35 cellular contexts compared by ENCODE assay signal in genomic region chr19:37950471-37951175, GRCh38. TPM values are rescaled to one million over a fixed set of nuclear protein-coding genes. Genes with fewer than 3 reads are reported as not detected.
A peak's percentile ranks its signal among the peaks of the same experiment; 100 is the strongest.
DNase-seq lines count a peak whose midpoint lies in the region; ATAC-seq lines count a peak whose summit lies in the region.
"Had no signal": no experiment of that assay in that cellular context is flagged by ENCODE, and none has a peak within 500 bp of the region (broad histone marks: within the 10 kb centered on the region; RNA-seq: fewer than 3 reads in every experiment).

No MANE protein-coding gene starts in this region.

- peak overlapping the region; percentile 87 for H3K27ac Mint-ChIP-seq in stimulated activated memory B cell treated with anti-CD40 and anti-IgM and Interleukin-4, amounts not matched to agents 10 μg/mL and 1 μg/mL and 100 μg/mL, for 72 hours
- H3K27ac Mint-ChIP-seq: activated CD4-positive, alpha-beta T cell treated with anti-CD3 and anti-CD28 coated beads, Interleukin-2, amount 10 ng/mL, durations not matched to agents 7 days and 5 days; natural killer cell treated with Interleukin-12 subunit alpha and Interleukin-12 subunit beta and Interleukin-15 and Interleukin-18, amount 100 ng/mL, for 72 hours; T-helper 2 cell treated with Interferon-gamma antibody and Interleukin-4, amounts not matched to agents 5 μg/mL and 100 μg/mL, for 36 hours had no signal

- no peaks in the 10 kb centered on the region for H3K27me3 ChIP-seq in GM23248 (replicated peaks; ENCODE audit: insufficient read depth)
- H3K27me3 ChIP-seq: brain microvascular endothelial cell, heart right ventricle, ovary, right atrium auricular region, spleen, suprapubic skin had no signal

- no peaks in the 10 kb centered on the region for H4K20me1 ChIP-seq in GM23248 (ENCODE audit: insufficient read depth)

- H3K36me3 Mint-ChIP-seq in stimulated activated memory B cell treated with anti-CD40 and anti-IgM and Interleukin-4, amounts not matched to agents 10 μg/mL and 1 μg/mL and 100 μg/mL, for 72 hours, result peaks cover 30% of the 10 kb centered on the region
- H3K36me3 Mint-ChIP-seq: natural killer cell treated with Interleukin-12 subunit alpha and Interleukin-12 subunit beta and Interleukin-15 and Interleukin-18, amount 100 ng/mL, for 72 hours had no signal

- in situ Hi-C loops in GM23248 (cut with MboI), result no loop called here

- H3K9me2 ChIP-seq in GM23248 (ENCODE audit: insufficient read depth), result no peaks in the 10 kb centered on the region

- H3K9me3 Mint-ChIP-seq in stimulated activated memory B cell treated with anti-CD40 and anti-IgM and Interleukin-4, amounts not matched to agents 10 μg/mL and 1 μg/mL and 100 μg/mL, for 72 hours, result no peaks in the 10 kb centered on the region
- H3K9me3 Mint-ChIP-seq: natural killer cell treated with Interleukin-12 subunit alpha and Interleukin-12 subunit beta and Interleukin-15 and Interleukin-18, amount 100 ng/mL, for 72 hours; T-helper 2 cell treated with Interferon-gamma antibody and Interleukin-4, amounts not matched to agents 5 μg/mL and 100 μg/mL, for 36 hours had no signal

- H2AFZ ChIP-seq in GM23248, result no peak overlapping the region

- peaks cover 6% of the 10 kb centered on the region; the same call in 1 of the 2 replicates for H3F3A ChIP-seq in GM23248 (ENCODE audit: insufficient read depth)

- H3K4me1 ChIP-seq in GM23248 (ENCODE audit: insufficient read depth), result peaks cover 12% of the 10 kb centered on the region
- H3K4me1 ChIP-seq: lower lobe of right lung, right atrium auricular region had no signal

- H3K4me3 Mint-ChIP-seq in stimulated activated memory B cell treated with anti-CD40 and anti-IgM and Interleukin-4, amounts not matched to agents 10 μg/mL and 1 μg/mL and 100 μg/mL, for 72 hours, result no peak overlapping the region
- H3K4me3 Mint-ChIP-seq: activated CD4-positive, alpha-beta T cell treated with anti-CD3 and anti-CD28 coated beads, Interleukin-2, amount 10 ng/mL, durations not matched to agents 7 days and 5 days; activated T-cell treated with anti-CD3 and anti-CD28 coated beads, Interleukin-2, amount 50 U/mL, for 4 hours; CD4-positive, CD25-positive, alpha-beta regulatory T cell; natural killer cell treated with Interleukin-12 subunit alpha and Interleukin-12 subunit beta and Interleukin-15 and Interleukin-18, amount 100 ng/mL, for 72 hours; T-helper 2 cell treated with Interferon-gamma antibody and Interleukin-4, amounts not matched to agents 5 μg/mL and 100 μg/mL, for 36 hours had no signal

- no peaks in the 10 kb centered on the region for H3K9me3 ChIP-seq in GM23248 (ENCODE audit: low read depth)
- H3K9me3 ChIP-seq: heart right ventricle, lower lobe of right lung, ovary, right atrium auricular region, spleen, suprapubic skin had no signal

- H3K27me3 Mint-ChIP-seq in stimulated activated memory B cell treated with anti-CD40 and anti-IgM and Interleukin-4, amounts not matched to agents 10 μg/mL and 1 μg/mL and 100 μg/mL, for 72 hours, result no peaks in the 10 kb centered on the region
- H3K27me3 Mint-ChIP-seq: activated CD4-positive, alpha-beta T cell treated with anti-CD3 and anti-CD28 coated beads, Interleukin-2, amount 10 ng/mL, durations not matched to agents 7 days and 5 days; natural killer cell treated with Interleukin-12 subunit alpha and Interleukin-12 subunit beta and Interleukin-15 and Interleukin-18, amount 100 ng/mL, for 72 hours had no signal

- no peak overlapping the region for H3K27ac ChIP-seq in GM23248
- H3K27ac ChIP-seq: 22Rv1, brain microvascular endothelial cell, lower lobe of right lung, ovary, right atrium auricular region, suprapubic skin had no signal

- 93 to 96% methylated on average over 24 to 25 of the region's 25 CpGs for WGBS in GM23248 (ENCODE audit: low coverage in 1 of 2, low lambda C conversion rate in 2 of 2, missing lambda C conversion rate in 2 of 2), 2 experiments

- DNase-seq in NCI-H748 (lab: John Stamatoyannopoulos, UW; ENCODE audit: unreplicated experiment), result peak; percentile 25
- no peak for DNase-seq in NCI-H748 treated with DMSO at 0.1 percent for 48 hours (lab: John Stamatoyannopoulos, UW)
- peak; percentile 93 for DNase-seq in NCI-H2171 treated with DMSO at 0.1 percent for 48 hours (lab: John Stamatoyannopoulos, UW)
- peak; percentile 66 for DNase-seq in cerebellum (ENCODE audit: low spot score)
- no peak for DNase-seq in NCI-H524 treated with DMSO at 0.1 percent for 48 hours (lab: John Stamatoyannopoulos, UW)
- DNase-seq in GM23248, result no peak
- DNase-seq in SK-N-DZ (ENCODE audit: low spot score), result no peak
- DNase-seq: activated CD4-positive, alpha-beta T cell treated with anti-CD3 and anti-CD28 coated beads, Interleukin-2, amount 10 ng/mL, durations not matched to agents 7 days and 5 days; activated naive CD4-positive, alpha-beta T cell treated with Interleukin-2 at 50 U/mL for 16 hours; activated T-cell treated with anti-CD3 and anti-CD28 coated beads, Interleukin-2, amount 50 U/mL, for 4 hours; amniotic stem cell; brain microvascular endothelial cell; CD4-positive, CD25-positive, alpha-beta regulatory T cell; effector CD8-positive, alpha-beta T cell; EL; heart right ventricle; IMR-90; kidney glomerular epithelial cell; lower lobe of right lung; NCI-H1105; NCI-H1930; NCI-H226; NCI-H774; OCI-M1; ovary; spleen had no signal

- peaks cover 66% of the 10 kb centered on the region for H3K4me1 Mint-ChIP-seq in stimulated activated memory B cell treated with anti-CD40 and anti-IgM and Interleukin-4, amounts not matched to agents 10 μg/mL and 1 μg/mL and 100 μg/mL, for 72 hours
- H3K4me1 Mint-ChIP-seq: activated CD4-positive, alpha-beta T cell treated with anti-CD3 and anti-CD28 coated beads, Interleukin-2, amount 10 ng/mL, durations not matched to agents 7 days and 5 days had no signal

- H3K36me3 ChIP-seq in GM23248 (ENCODE audit: low read depth), result no peaks in the 10 kb centered on the region
- H3K36me3 ChIP-seq: brain microvascular endothelial cell, heart right ventricle, lower lobe of right lung, ovary, right atrium auricular region, spleen, suprapubic skin had no signal

- ATAC-seq in stimulated activated memory B cell treated with anti-CD40 and anti-IgM and Interleukin-4, amounts not matched to agents 10 μg/mL and 1 μg/mL and 100 μg/mL, for 72 hours, result no peak
- ATAC-seq: activated T-cell treated with anti-CD3 and anti-CD28 coated beads, Interleukin-2, amount 50 U/mL, for 4 hours; heart right ventricle; lower lobe of right lung; natural killer cell treated with Interleukin-12 subunit alpha and Interleukin-12 subunit beta and Interleukin-15 and Interleukin-18, amount 100 ng/mL, for 72 hours; SK-N-SH treated with all-trans-retinoic acid at 6 μM for 48 hours had no signal

- no peak overlapping the region for H3K4me3 ChIP-seq in GM23248
- H3K4me3 ChIP-seq: heart right ventricle, lower lobe of right lung, ovary, right atrium auricular region, spleen, suprapubic skin had no signal

- H3K4me2 ChIP-seq in GM23248 (ENCODE audit: unreplicated experiment), result no peak overlapping the region

- H3K9ac ChIP-seq in GM23248, result no peak overlapping the region

- peaks cover 97% of the 10 kb centered on the region for H3K79me2 ChIP-seq in GM23248 (ENCODE audit: insufficient read depth)

RNA-seq across cellular contexts. Expression of gene SIPA1L3, which starts 43.6 kb away (rescaled TPM):
- total RNA-seq in cerebellum, result 32.1 TPM
- 12.1 and 34.3 TPM in 2 replicates for total RNA-seq in GM23248 (2014; rRNA removed; shearing (Covaris generic))
- 2.6 and 3.7 TPM in 2 replicates for polyA plus RNA-seq in GM23248 (2016; fragmentation: Nextera tagmentation; extraction: Ambion mirVana)
- polyA plus RNA-seq in SK-N-DZ (2014; cell fraction: cytosol; rRNA removed), result 3.2 and 10.4 TPM in 2 replicates
- polyA plus RNA-seq in SK-N-DZ (2014; cell fraction: nucleus; rRNA removed), result 3.7 and 9.2 TPM in 2 replicates

RNA-seq across cellular contexts. Expression of gene WDR87, which starts 44.2 kb away (rescaled TPM):
- not detected for total RNA-seq in cerebellum
- total RNA-seq in GM23248 (2014; rRNA removed; shearing (Covaris generic)), result not detected in 2 replicates
- polyA plus RNA-seq in GM23248 (2016; fragmentation: Nextera tagmentation; extraction: Ambion mirVana), result not detected in 2 replicates
- polyA plus RNA-seq in SK-N-DZ (2014; cell fraction: cytosol; rRNA removed), result not detected in 2 replicates
- polyA plus RNA-seq in SK-N-DZ (2014; cell fraction: nucleus; rRNA removed), result not detected in 2 replicates
- total RNA-seq: activated CD4-positive, alpha-beta T cell treated with anti-CD3 and anti-CD28 coated beads, Interleukin-2, amount 10 ng/mL, durations not matched to agents 7 days and 5 days; activated T-cell treated with anti-CD3 and anti-CD28 coated beads, Interleukin-2, amount 50 U/mL, for 4 hours; CD4-positive, CD25-positive, alpha-beta regulatory T cell; epithelial cell of proximal tubule; H4; IMR-90; lower lobe of right lung; natural killer cell treated with Interleukin-12 subunit alpha and Interleukin-12 subunit beta and Interleukin-15 and Interleukin-18, amount 100 ng/mL, for 72 hours; ovary; right atrium auricular region; spleen; suprapubic skin had no signal
- polyA plus RNA-seq: CD4-positive, CD25-positive, alpha-beta regulatory T cell; heart right ventricle; IMR-90; ovary; spleen had no signal

Comparison
In these comparisons a context has a peak if more than half of its experiments do, and no peak if none do; other contexts are left out.
1. DNase-seq: peak in NCI-H748 (single experiment), NCI-H2171 treated with DMSO at 0.1 percent for 48 hours (single experiment) and cerebellum (single experiment); none in NCI-H748 treated with DMSO at 0.1 percent for 48 hours (single experiment), NCI-H524 treated with DMSO at 0.1 percent for 48 hours (single experiment), GM23248 (single experiment) and SK-N-DZ (single experiment).